Comparison of ENCODE assay signal across 24 cellular contexts in the genomic region with DNA sequence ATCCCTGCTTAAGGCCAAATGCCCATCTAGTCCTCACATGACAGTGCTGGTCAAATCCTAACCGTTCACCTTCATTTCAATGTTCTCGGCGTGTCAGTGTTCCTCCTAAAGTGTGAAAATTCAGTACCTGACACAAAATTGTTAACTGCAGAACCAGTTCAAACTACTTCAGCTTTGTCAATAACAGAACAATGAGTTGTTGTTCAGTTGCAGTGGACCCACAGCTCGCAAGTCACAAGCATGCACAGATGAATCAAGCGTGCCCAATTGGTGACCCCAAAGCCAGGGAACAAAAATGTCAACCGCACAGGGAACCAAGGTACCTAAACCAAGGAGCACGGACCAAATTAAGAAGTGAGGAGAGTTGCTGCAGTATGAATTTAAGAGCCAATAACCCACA.
"Had no signal": no experiment of that assay in that cellular context is flagged by ENCODE, and none has a peak within 500 bp of the region (broad histone marks: within the 10 kb centered on the region; RNA-seq: fewer than 3 reads in every experiment).

No MANE protein-coding gene starts in this region.

- H3K4me3 Mint-ChIP-seq: activated CD8-positive, alpha-beta T cell treated with anti-CD3 and anti-CD28 coated beads, Interleukin-2, amount 10 ng/mL, durations not matched to agents 7 days and 5 days; activated T-cell treated with anti-CD3 and anti-CD28 coated beads, Interleukin-2, amount 50 U/mL, for 4 hours; central memory CD8-positive, alpha-beta T cell; endodermal cell; natural killer cell; stimulated activated naive CD8-positive, alpha-beta T cell treated with anti-CD3 and anti-CD28 coated beads, Interleukin-15, Interleukin-2, amounts not matched to agents 100 ng/mL and 50 ng/mL, for 24 hours; T-cell; T-helper 2 cell treated with Interferon-gamma antibody and Interleukin-4, amounts not matched to agents 5 μg/mL and 100 μg/mL, for 36 hours had no signal

- H3K27me3 ChIP-seq: brain microvascular endothelial cell, colonic mucosa, left lung, suprapubic skin, transverse colon had no signal

- H3K4me1 ChIP-seq: colonic mucosa, left lung, suprapubic skin had no signal

- ATAC-seq: activated CD8-positive, alpha-beta T cell treated with anti-CD3 and anti-CD28 coated beads, Interleukin-2, amount 10 ng/mL, durations not matched to agents 7 days and 5 days; activated T-cell treated with anti-CD3 and anti-CD28 coated beads, Interleukin-2, amount 50 U/mL, for 4 hours; left lung; natural killer cell; psoas muscle; right cardiac atrium; T-cell had no signal

- H3K4me1 Mint-ChIP-seq: central memory CD8-positive, alpha-beta T cell had no signal

- H3K27ac ChIP-seq: brain microvascular endothelial cell, colonic mucosa, left lung, psoas muscle, suprapubic skin, transverse colon, WERI-Rb-1 had no signal

- H3K27me3 Mint-ChIP-seq: central memory CD8-positive, alpha-beta T cell; stimulated activated naive CD8-positive, alpha-beta T cell treated with anti-CD3 and anti-CD28 coated beads, Interleukin-15, Interleukin-2, amounts not matched to agents 100 ng/mL and 50 ng/mL, for 24 hours; T-cell had no signal

- H3K27ac Mint-ChIP-seq: activated CD8-positive, alpha-beta T cell treated with anti-CD3 and anti-CD28 coated beads, Interleukin-2, amount 10 ng/mL, durations not matched to agents 7 days and 5 days; endodermal cell; natural killer cell; stimulated activated naive CD8-positive, alpha-beta T cell treated with anti-CD3 and anti-CD28 coated beads, Interleukin-15, Interleukin-2, amounts not matched to agents 100 ng/mL and 50 ng/mL, for 24 hours; T-cell; T-helper 2 cell treated with Interferon-gamma antibody and Interleukin-4, amounts not matched to agents 5 μg/mL and 100 μg/mL, for 36 hours had no signal

- DNase-seq: activated CD4-positive, alpha-beta T cell treated with anti-CD3 and anti-CD28 coated beads for 1 hour; activated CD4-positive, alpha-beta T cell treated with anti-CD3 and anti-CD28 coated beads, Interleukin-2, amount 50 U/mL, for 1 hour; activated CD8-positive, alpha-beta T cell treated with anti-CD3 and anti-CD28 coated beads, Interleukin-2, amount 10 ng/mL, durations not matched to agents 7 days and 5 days; activated effector memory CD4-positive, alpha-beta T cell treated with Interleukin-2 at 50 U/mL for 16 hours; activated naive CD4-positive, alpha-beta T cell treated with anti-CD3 and anti-CD28 coated beads, Interleukin-2, amount 50 U/mL, for 16 hours; activated T-cell treated with anti-CD3 and anti-CD28 coated beads, Interleukin-2, amount 50 U/mL, for 4 hours; aorta; brain microvascular endothelial cell; colonic mucosa; endodermal cell; left lung; natural killer cell; psoas muscle; stimulated activated CD4-positive, alpha-beta T cell treated with anti-CD3 and anti-CD28 coated beads, Interleukin-12 subunit alpha, Interleukin-12 subunit beta, amount 100 ng/mL, for 4 hours; stimulated activated CD4-positive, alpha-beta T cell treated with anti-CD3 and anti-CD28 coated beads, Interleukin-4, amount 100 ng/mL, for 4 hours; T-cell; transverse colon; WERI-Rb-1 had no signal

- H3K36me3 ChIP-seq: colonic mucosa had no signal

- H3K4me3 ChIP-seq: colonic mucosa, left lung, lung, psoas muscle, suprapubic skin, transverse colon had no signal

- H3K9me3 Mint-ChIP-seq: activated T-cell treated with anti-CD3 and anti-CD28 coated beads, Interleukin-2, amount 50 U/mL, for 4 hours; central memory CD8-positive, alpha-beta T cell; endodermal cell; natural killer cell; stimulated activated naive CD8-positive, alpha-beta T cell treated with anti-CD3 and anti-CD28 coated beads, Interleukin-15, Interleukin-2, amounts not matched to agents 100 ng/mL and 50 ng/mL, for 24 hours; T-cell; T-helper 2 cell treated with Interferon-gamma antibody and Interleukin-4, amounts not matched to agents 5 μg/mL and 100 μg/mL, for 36 hours had no signal
